In genomic region chr14:91149462-91149861, GRCh38 we compare ENCODE assay signal across 1 cellular context.
TF ChIP-seq lines count a peak whose summit lies in the region.

No MANE protein-coding gene starts in this region.

TF ChIP-seq in HepG2, 621 proteins besides CTCF, POLR2A, EP300 and RAD21 (continued from another document and continues in another):
- TF ChIP-seq ZNF44 (CRISPR knock-in tag; IDR thresholded peaks at IDR 0.05) (no peak), THAP11 (CRISPR knock-in tag; IDR thresholded peaks at IDR 0.05) (no peak), ZNF253 (CRISPR knock-in tag; IDR thresholded peaks at IDR 0.05; ENCODE audit: borderline replicate concordance) (no peak), ZNF839 (CRISPR knock-in tag; IDR thresholded peaks at IDR 0.05; ENCODE audit: borderline replicate concordance) (no peak), ZNF331 (CRISPR knock-in tag; IDR thresholded peaks at IDR 0.05) (no peak), HNF4G (IDR thresholded peaks at IDR 0.05; ENCODE audit: borderline replicate concordance, low read depth, low read length) (peak; percentile 75), HNF4G (CRISPR knock-in tag; IDR thresholded peaks at IDR 0.05; ENCODE audit: borderline replicate concordance, low read depth) (no peak), JUN (CRISPR knock-in tag; IDR thresholded peaks at IDR 0.05) (no peak), ZNF136 (CRISPR knock-in tag; IDR thresholded peaks at IDR 0.05; ENCODE audit: low read depth) (no peak), ZNF468 (CRISPR knock-in tag; IDR thresholded peaks at IDR 0.05) (no peak), ATM (IDR thresholded peaks at IDR 0.05; ENCODE audit: borderline replicate concordance) (no peak), ZNF710 (CRISPR knock-in tag; IDR thresholded peaks at IDR 0.05; ENCODE audit: borderline replicate concordance) (no peak), ZNF501 (CRISPR knock-in tag; IDR thresholded peaks at IDR 0.05) (no peak), ZNF547 (CRISPR knock-in tag; IDR thresholded peaks at IDR 0.05) (no peak), ZNF562 (CRISPR knock-in tag; IDR thresholded peaks at IDR 0.05; ENCODE audit: borderline replicate concordance) (no peak), ZMYM2 (CRISPR knock-in tag; IDR thresholded peaks at IDR 0.05) (no peak), KDM1A (CRISPR knock-in tag; IDR thresholded peaks at IDR 0.05) (0 out of 2 replicates have a peak, but pooled peaks have one; percentile 20), PLSCR1 (CRISPR knock-in tag; IDR thresholded peaks at IDR 0.05; ENCODE audit: borderline replicate concordance) (no peak), KLF12 (CRISPR knock-in tag; IDR thresholded peaks at IDR 0.05; ENCODE audit: borderline replicate concordance) (no peak), TEAD3 (CRISPR knock-in tag; optimal IDR thresholded peaks at IDR 0.05; ENCODE audit: borderline replicate concordance) (peak; percentile 53), ZZZ3 (CRISPR knock-in tag; IDR thresholded peaks at IDR 0.05; ENCODE audit: borderline replicate concordance) (no peak), ZNF747 (CRISPR knock-in tag; IDR thresholded peaks at IDR 0.05; ENCODE audit: borderline replicate concordance) (no peak), ZNF672 (CRISPR knock-in tag; IDR thresholded peaks at IDR 0.05) (no peak), RXRA (CRISPR knock-in tag; IDR thresholded peaks at IDR 0.05) (no peak; the same call in 1 of the 2 replicates), GMEB2 (CRISPR knock-in tag; IDR thresholded peaks at IDR 0.05; ENCODE audit: low read depth) (no peak), REPIN1 (CRISPR knock-in tag; IDR thresholded peaks at IDR 0.05; ENCODE audit: borderline replicate concordance, low read depth) (no peak), ZFAT (CRISPR knock-in tag; conservative IDR thresholded peaks at IDR 0.05) (no peak), RBAK (CRISPR knock-in tag; IDR thresholded peaks at IDR 0.05) (no peak), TCF12 (IDR thresholded peaks at IDR 0.05) (no peak), TCF12 (CRISPR knock-in tag; IDR thresholded peaks at IDR 0.05) (no peak), CHD2 (IDR thresholded peaks at IDR 0.05; ENCODE audit: low read depth, low read length) (no peak), ZNF644 (CRISPR knock-in tag; IDR thresholded peaks at IDR 0.05; ENCODE audit: low read depth) (no peak), ZNF660 (CRISPR knock-in tag; IDR thresholded peaks at IDR 0.05; ENCODE audit: borderline replicate concordance, low read depth) (no peak), NFE2L2 (IDR thresholded peaks at IDR 0.05; ENCODE audit: low read length) (peak; percentile 99), HNRNPK (IDR thresholded peaks at IDR 0.05; ENCODE audit: low read depth, low read length, poor library complexity, severe bottlenecking) (no peak), ZNF572 (CRISPR knock-in tag; IDR thresholded peaks at IDR 0.05) (no peak), CREM (IDR thresholded peaks at IDR 0.05) (no peak), CREM (CRISPR knock-in tag; IDR thresholded peaks at IDR 0.05) (no peak), ASH2L (IDR thresholded peaks at IDR 0.05; ENCODE audit: insufficient read length, low read depth, low read length) (no peak), ZNF597 (CRISPR knock-in tag; IDR thresholded peaks at IDR 0.05) (no peak), SPEN (CRISPR knock-in tag; IDR thresholded peaks at IDR 0.05; ENCODE audit: low read depth) (no peak), ZNF510 (CRISPR knock-in tag; IDR thresholded peaks at IDR 0.05; ENCODE audit: low read depth) (no peak), SNRNP70 (IDR thresholded peaks at IDR 0.05; ENCODE audit: low read depth, low read length) (no peak), POLR2AphosphoS5 (IDR thresholded peaks at IDR 0.05; ENCODE audit: low read depth, low read length) (no peak), ELF1 (CRISPR knock-in tag; IDR thresholded peaks at IDR 0.05) (no peak), GPBP1L1 (CRISPR knock-in tag; IDR thresholded peaks at IDR 0.05) (no peak)
- TF ChIP-seq, protein P1, sequence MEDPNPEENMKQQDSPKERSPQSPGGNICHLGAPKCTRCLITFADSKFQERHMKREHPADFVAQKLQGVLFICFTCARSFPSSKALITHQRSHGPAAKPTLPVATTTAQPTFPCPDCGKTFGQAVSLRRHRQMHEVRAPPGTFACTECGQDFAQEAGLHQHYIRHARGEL (CRISPR knock-in tag; IDR thresholded peaks at IDR 0.05) = no peak
- TF ChIP-seq, protein P2, sequence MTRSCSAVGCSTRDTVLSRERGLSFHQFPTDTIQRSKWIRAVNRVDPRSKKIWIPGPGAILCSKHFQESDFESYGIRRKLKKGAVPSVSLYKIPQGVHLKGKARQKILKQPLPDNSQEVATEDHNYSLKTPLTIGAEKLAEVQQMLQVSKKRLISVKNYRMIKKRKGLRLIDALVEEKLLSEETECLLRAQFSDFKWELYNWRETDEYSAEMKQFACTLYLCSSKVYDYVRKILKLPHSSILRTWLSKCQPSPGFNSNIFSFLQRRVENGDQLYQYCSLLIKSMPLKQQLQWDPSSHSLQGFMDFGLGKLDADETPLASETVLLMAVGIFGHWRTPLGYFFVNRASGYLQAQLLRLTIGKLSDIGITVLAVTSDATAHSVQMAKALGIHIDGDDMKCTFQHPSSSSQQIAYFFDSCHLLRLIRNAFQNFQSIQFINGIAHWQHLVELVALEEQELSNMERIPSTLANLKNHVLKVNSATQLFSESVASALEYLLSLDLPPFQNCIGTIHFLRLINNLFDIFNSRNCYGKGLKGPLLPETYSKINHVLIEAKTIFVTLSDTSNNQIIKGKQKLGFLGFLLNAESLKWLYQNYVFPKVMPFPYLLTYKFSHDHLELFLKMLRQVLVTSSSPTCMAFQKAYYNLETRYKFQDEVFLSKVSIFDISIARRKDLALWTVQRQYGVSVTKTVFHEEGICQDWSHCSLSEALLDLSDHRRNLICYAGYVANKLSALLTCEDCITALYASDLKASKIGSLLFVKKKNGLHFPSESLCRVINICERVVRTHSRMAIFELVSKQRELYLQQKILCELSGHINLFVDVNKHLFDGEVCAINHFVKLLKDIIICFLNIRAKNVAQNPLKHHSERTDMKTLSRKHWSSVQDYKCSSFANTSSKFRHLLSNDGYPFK (CRISPR knock-in tag; IDR thresholded peaks at IDR 0.05; ENCODE audit: borderline replicate concordance) = no peak
- TF ChIP-seq, protein P3, sequence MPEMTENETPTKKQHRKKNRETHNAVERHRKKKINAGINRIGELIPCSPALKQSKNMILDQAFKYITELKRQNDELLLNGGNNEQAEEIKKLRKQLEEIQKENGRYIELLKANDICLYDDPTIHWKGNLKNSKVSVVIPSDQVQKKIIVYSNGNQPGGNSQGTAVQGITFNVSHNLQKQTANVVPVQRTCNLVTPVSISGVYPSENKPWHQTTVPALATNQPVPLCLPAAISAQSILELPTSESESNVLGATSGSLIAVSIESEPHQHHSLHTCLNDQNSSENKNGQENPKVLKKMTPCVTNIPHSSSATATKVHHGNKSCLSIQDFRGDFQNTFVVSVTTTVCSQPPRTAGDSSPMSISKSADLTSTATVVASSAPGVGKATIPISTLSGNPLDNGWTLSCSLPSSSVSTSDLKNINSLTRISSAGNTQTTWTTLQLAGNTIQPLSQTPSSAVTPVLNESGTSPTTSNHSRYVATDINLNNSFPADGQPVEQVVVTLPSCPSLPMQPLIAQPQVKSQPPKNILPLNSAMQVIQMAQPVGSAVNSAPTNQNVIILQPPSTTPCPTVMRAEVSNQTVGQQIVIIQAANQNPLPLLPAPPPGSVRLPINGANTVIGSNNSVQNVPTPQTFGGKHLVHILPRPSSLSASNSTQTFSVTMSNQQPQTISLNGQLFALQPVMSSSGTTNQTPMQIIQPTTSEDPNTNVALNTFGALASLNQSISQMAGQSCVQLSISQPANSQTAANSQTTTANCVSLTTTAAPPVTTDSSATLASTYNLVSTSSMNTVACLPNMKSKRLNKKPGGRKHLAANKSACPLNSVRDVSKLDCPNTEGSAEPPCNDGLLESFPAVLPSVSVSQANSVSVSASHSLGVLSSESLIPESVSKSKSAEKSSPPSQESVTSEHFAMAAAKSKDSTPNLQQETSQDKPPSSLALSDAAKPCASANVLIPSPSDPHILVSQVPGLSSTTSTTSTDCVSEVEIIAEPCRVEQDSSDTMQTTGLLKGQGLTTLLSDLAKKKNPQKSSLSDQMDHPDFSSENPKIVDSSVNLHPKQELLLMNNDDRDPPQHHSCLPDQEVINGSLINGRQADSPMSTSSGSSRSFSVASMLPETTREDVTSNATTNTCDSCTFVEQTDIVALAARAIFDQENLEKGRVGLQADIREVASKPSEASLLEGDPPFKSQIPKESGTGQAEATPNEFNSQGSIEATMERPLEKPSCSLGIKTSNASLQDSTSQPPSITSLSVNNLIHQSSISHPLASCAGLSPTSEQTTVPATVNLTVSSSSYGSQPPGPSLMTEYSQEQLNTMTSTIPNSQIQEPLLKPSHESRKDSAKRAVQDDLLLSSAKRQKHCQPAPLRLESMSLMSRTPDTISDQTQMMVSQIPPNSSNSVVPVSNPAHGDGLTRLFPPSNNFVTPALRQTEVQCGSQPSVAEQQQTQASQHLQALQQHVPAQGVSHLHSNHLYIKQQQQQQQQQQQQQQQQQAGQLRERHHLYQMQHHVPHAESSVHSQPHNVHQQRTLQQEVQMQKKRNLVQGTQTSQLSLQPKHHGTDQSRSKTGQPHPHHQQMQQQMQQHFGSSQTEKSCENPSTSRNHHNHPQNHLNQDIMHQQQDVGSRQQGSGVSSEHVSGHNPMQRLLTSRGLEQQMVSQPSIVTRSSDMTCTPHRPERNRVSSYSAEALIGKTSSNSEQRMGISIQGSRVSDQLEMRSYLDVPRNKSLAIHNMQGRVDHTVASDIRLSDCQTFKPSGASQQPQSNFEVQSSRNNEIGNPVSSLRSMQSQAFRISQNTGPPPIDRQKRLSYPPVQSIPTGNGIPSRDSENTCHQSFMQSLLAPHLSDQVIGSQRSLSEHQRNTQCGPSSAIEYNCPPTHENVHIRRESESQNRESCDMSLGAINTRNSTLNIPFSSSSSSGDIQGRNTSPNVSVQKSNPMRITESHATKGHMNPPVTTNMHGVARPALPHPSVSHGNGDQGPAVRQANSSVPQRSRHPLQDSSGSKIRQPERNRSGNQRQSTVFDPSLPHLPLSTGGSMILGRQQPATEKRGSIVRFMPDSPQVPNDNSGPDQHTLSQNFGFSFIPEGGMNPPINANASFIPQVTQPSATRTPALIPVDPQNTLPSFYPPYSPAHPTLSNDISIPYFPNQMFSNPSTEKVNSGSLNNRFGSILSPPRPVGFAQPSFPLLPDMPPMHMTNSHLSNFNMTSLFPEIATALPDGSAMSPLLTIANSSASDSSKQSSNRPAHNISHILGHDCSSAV (CRISPR knock-in tag; IDR thresholded peaks at IDR 0.05; ENCODE audit: borderline replicate concordance) = no peak
